9 cellular contexts compared by ENCODE assay signal in the genomic region with DNA sequence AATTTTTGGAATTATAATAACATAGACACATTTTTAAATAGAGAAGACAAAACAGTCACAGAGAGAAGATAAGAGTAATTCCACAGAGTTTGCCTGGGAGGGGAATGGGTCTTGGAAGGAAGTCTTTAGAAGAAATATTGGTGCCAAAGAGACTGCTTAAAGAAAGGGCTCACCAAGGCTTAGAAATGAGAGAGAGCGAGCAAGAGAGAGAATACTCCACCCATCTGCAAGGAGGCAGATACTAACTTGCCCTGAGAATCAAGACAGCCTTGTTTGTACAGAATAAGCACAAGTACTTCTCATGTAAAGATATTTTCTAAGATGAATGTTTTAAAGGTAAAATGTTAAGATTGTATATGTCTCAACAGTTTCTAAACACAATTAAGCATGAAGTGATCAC.
DNase-seq lines count a peak whose midpoint lies in the region; FAIRE-seq and TF ChIP-seq lines count a peak whose summit lies in the region.
"Had no signal": no experiment of that assay in that cellular context is flagged by ENCODE, and none has a peak within 500 bp of the region (broad histone marks: within the 10 kb centered on the region; RNA-seq: fewer than 3 reads in every experiment).

No MANE protein-coding gene starts in this region.

- H3K9ac ChIP-seq in keratinocyte (ENCODE audit: control insufficient read depth, extremely low read depth, insufficient read depth, low read length) (peak overlapping the region; percentile 47), subcutaneous abdominal adipose tissue (ENCODE audit: low read length in 5 of 5) (peak overlapping the region in 2 of 5 donors; percentile 26 to 33)

- H3K4me2 ChIP-seq in keratinocyte (ENCODE audit: control insufficient read depth, extremely low read depth, insufficient read depth, low read depth, low read length) = peak overlapping the region; percentile 81

- DNase-seq in OCI-M1 (lab: John Stamatoyannopoulos, UW) = peak; percentile 21
- no peak for DNase-seq in ascending aorta (ENCODE audit: low spot score in 2 of 2)
- DNase-seq in keratinocyte (ENCODE audit: low read depth, low spot score) = no peak
- DNase-seq in anterior cingulate cortex (lab: John Stamatoyannopoulos, UW) = no peak
- DNase-seq in activated CD8-positive, alpha-beta memory T cell treated with anti-CD3 and anti-CD28 coated beads, Interleukin-2, amount 50 U/mL, for 4 hours = no peak
- no peak for DNase-seq in ecto neural progenitor cell (ENCODE audit: low spot score)
- DNase-seq: amniotic stem cell, glutamatergic neuron had no signal

- TF ChIP-seq CTCF in ascending aorta (IDR thresholded peaks at IDR 0.05) = no peak
- TF ChIP-seq CTCF in keratinocyte (optimal IDR thresholded peaks at IDR 0.05 in 1 of 3, IDR thresholded peaks at IDR 0.05 in 1 of 3, conservative IDR thresholded peaks at IDR 0.05 in 1 of 3; ENCODE audit: extremely low read depth in 1 of 3, insufficient read depth in 2 of 3, low read length in 3 of 3) = no peak

- H3K9me3 ChIP-seq in ascending aorta = no peaks in the 10 kb centered on the region
- no peaks in the 10 kb centered on the region for H3K9me3 ChIP-seq in keratinocyte (ENCODE audit: control insufficient read depth, low read depth, low read length)
- no peaks in the 10 kb centered on the region for H3K9me3 ChIP-seq in subcutaneous abdominal adipose tissue (ENCODE audit: control insufficient read depth in 5 of 5, low read length in 5 of 5)

- H3K27ac ChIP-seq in ascending aorta (peak overlapping the region; percentile 72 to 80), keratinocyte (ENCODE audit: control insufficient read depth, insufficient read depth, low read length) (peak overlapping the region; percentile 77), subcutaneous abdominal adipose tissue (ENCODE audit: low read depth, low read length) (peak overlapping the region; percentile 52)

- H3K4me3 ChIP-seq in ascending aorta (peak overlapping the region in 1 of 2 donors; percentile 42), keratinocyte (ENCODE audit: control insufficient read depth in 2 of 3, extremely low read depth in 1 of 3, insufficient read depth in 2 of 3, low read depth in 1 of 3, low read length in 3 of 3) (peak overlapping the region in 2 of 3 experiments; percentile 22 to 24), subcutaneous abdominal adipose tissue (ENCODE audit: low read depth in 1 of 5, low read length in 5 of 5) (no peak overlapping the region)

- no peak for FAIRE-seq in keratinocyte (lab: Jason Lieb, UNC)

- H4K20me1 ChIP-seq in keratinocyte (ENCODE audit: control insufficient read depth, extremely low read depth, insufficient read depth, low read length) = no peaks in the 10 kb centered on the region

- H3K9me1 ChIP-seq in keratinocyte (ENCODE audit: control insufficient read depth, extremely low read depth, insufficient read depth, low read length) = no peaks in the 10 kb centered on the region

- intact Hi-C loops in ascending aorta (cut with DNase I) = loop anchor here (2.0 to 5.0 kb wide), 6 partner anchors 103 to 668 kb away; partner anchors contain the start of genes SCAF11, SLC38A1 and SLC38A2

- H2AFZ ChIP-seq in keratinocyte (ENCODE audit: control insufficient read depth, low read length) = peak overlapping the region; percentile 67

- H3K36me3 ChIP-seq in ascending aorta (no peaks in the 10 kb centered on the region), keratinocyte (ENCODE audit: control insufficient read depth in 2 of 2, extremely low read depth in 1 of 2, insufficient read depth in 2 of 2, low read length in 2 of 2) (no peaks in the 10 kb centered on the region), subcutaneous abdominal adipose tissue (ENCODE audit: control insufficient read depth in 5 of 5, insufficient read depth in 5 of 5, low read length in 5 of 5) (no peaks in the 10 kb centered on the region)

- H3K4me1 ChIP-seq in ascending aorta = peaks cover 6 to 35% of the 10 kb centered on the region in 2 donors
- peaks cover 69% of the 10 kb centered on the region for H3K4me1 ChIP-seq in keratinocyte (ENCODE audit: control insufficient read depth, extremely low read depth, insufficient read depth, low read length)
- peaks cover 2 to 33% (median 31%) of the 10 kb centered on the region in 5 donors for H3K4me1 ChIP-seq in subcutaneous abdominal adipose tissue (ENCODE audit: control insufficient read depth in 5 of 5, insufficient read depth in 5 of 5, low read length in 5 of 5)

- no peaks in the 10 kb centered on the region for H3K27me3 ChIP-seq in ascending aorta
- H3K27me3 ChIP-seq in keratinocyte (ENCODE audit: control insufficient read depth, extremely low read depth, insufficient read depth, low read length) = no peaks in the 10 kb centered on the region
- no peaks in the 10 kb centered on the region for H3K27me3 ChIP-seq in subcutaneous abdominal adipose tissue (ENCODE audit: control insufficient read depth in 5 of 5, insufficient read depth in 4 of 5, low read length in 5 of 5)

- no peaks in the 10 kb centered on the region for H3K79me2 ChIP-seq in keratinocyte (ENCODE audit: control insufficient read depth, insufficient read depth, low read length)

- dilution Hi-C loops in keratinocyte (cut with MboI; ENCODE audit: extremely low pct_ligation_motif_present, low sequenced_read_pairs) = no loop called here

Comparison
In these comparisons a context has a peak if more than half of its experiments do, and no peak if none do; other contexts are left out.
1. H3K4me3 ChIP-seq: peak in keratinocyte (2 of 3); none in subcutaneous abdominal adipose tissue (0 of 5).
2. Peak in every context shown above with its lines, with median percentiles within 50 percentile points of each other: H3K27ac ChIP-seq.